ENCODE assay signal across 8 cellular contexts in genomic region chr9:96686638-96687335, GRCh38. TPM values are rescaled to one million over a fixed set of nuclear protein-coding genes. Genes with fewer than 3 reads are reported as not detected.
DNase-seq lines count a peak whose midpoint lies in the region; ATAC-seq and TF ChIP-seq lines count a peak whose summit lies in the region.

No MANE protein-coding gene starts in this region.

- no peaks in the 10 kb centered on the region for H3K27me3 Mint-ChIP-seq in activated CD4-positive, alpha-beta T cell treated with anti-CD3 and anti-CD28 coated beads, Interleukin-2, amount 10 ng/mL, durations not matched to agents 24 days and 14 days

- H3K36me3 ChIP-seq in colonic mucosa: no peaks in the 10 kb centered on the region
- no peaks in the 10 kb centered on the region for H3K36me3 ChIP-seq in kidney epithelial cell (ENCODE audit: control insufficient read depth, insufficient read depth, low read length)

- TF ChIP-seq CTCF in AG04450 (IDR thresholded peaks at IDR 0.05; ENCODE audit: low read depth, low read length) (peak; percentile 74), colonic mucosa (IDR thresholded peaks at IDR 0.05) (peak; percentile 34), kidney epithelial cell (IDR thresholded peaks at IDR 0.05; ENCODE audit: insufficient read depth, low read length, poor library complexity, severe bottlenecking) (peak; percentile 83)

- H3K36me3 Mint-ChIP-seq in activated CD4-positive, alpha-beta T cell treated with anti-CD3 and anti-CD28 coated beads, Interleukin-2, amount 10 ng/mL, durations not matched to agents 24 days and 14 days (ENCODE audit: low read depth): no peaks in the 10 kb centered on the region

- H3K27ac Mint-ChIP-seq in activated CD4-positive, alpha-beta T cell treated with anti-CD3 and anti-CD28 coated beads, Interleukin-2, amount 10 ng/mL, durations not matched to agents 24 days and 14 days: no peak overlapping the region

- H3K4me3 ChIP-seq in AG04450 (ENCODE audit: low read depth, low read length) (peak overlapping the region; percentile 63), colonic mucosa (peak overlapping the region; percentile 32), kidney epithelial cell (ENCODE audit: low read depth, low read length) (peak overlapping the region; percentile 54)

- no peak overlapping the region for H3K27ac ChIP-seq in AG04450 (ENCODE audit: low read depth, low read length)
- H3K27ac ChIP-seq in colonic mucosa: peak overlapping the region; percentile 9

- peaks cover 3% of the 10 kb centered on the region for H3K4me1 Mint-ChIP-seq in activated CD4-positive, alpha-beta T cell treated with anti-CD3 and anti-CD28 coated beads, Interleukin-2, amount 10 ng/mL, durations not matched to agents 24 days and 14 days

- H3K9me3 ChIP-seq in AG04450 (ENCODE audit: control insufficient read depth, insufficient read depth, low read length): peaks cover 6% of the 10 kb centered on the region; the same call in 1 of the 2 replicates
- H3K9me3 ChIP-seq in colonic mucosa: no peaks in the 10 kb centered on the region

- intact Hi-C loops in activated CD4-positive, alpha-beta T cell treated with anti-CD3 and anti-CD28 coated beads, Interleukin-2, amount 10 ng/mL, durations not matched to agents 24 days and 14 days (cut with micrococcal nuclease): no loop called here
- intact Hi-C loops in colonic mucosa (cut with DNase I): loop anchor here (5.0 kb wide), 1 partner anchor 166 kb away; the partner anchor contains the start of gene ZNF782

- DNase-seq in AG04450 (ENCODE audit: low read depth, low spot score) (no peak), colonic mucosa (peak; percentile 76), kidney epithelial cell (ENCODE audit: low read depth) (peak; percentile 18), GOT3 (lab: John Stamatoyannopoulos, UW) (no peak)
- DNase-seq in activated CD4-positive, alpha-beta T cell treated with anti-CD3 and anti-CD28 coated beads, Interleukin-2, amount 10 ng/mL, durations not matched to agents 24 days and 14 days: peak; percentile 90
- DNase-seq in stimulated activated CD4-positive, alpha-beta T cell treated with anti-CD3 and anti-CD28 coated beads, Interleukin-12 subunit alpha, Interleukin-12 subunit beta, amount 100 ng/mL, for 24 hours (ENCODE audit: low read depth in 2 of 2): peak; percentile 35 to 48

- POLR2A ChIA-PET in AG04450 (lab: Yijun Ruan, JAX): no interaction called here

- ATAC-seq in HG03139 (IDR thresholded peaks at IDR 0.05; ENCODE audit: unreplicated experiment) (peak; percentile 75), GM19035 (IDR thresholded peaks at IDR 0.05; ENCODE audit: unreplicated experiment) (no peak)

- no peaks in the 10 kb centered on the region for H3K4me1 ChIP-seq in colonic mucosa

- H3K4me3 Mint-ChIP-seq in activated CD4-positive, alpha-beta T cell treated with anti-CD3 and anti-CD28 coated beads, Interleukin-2, amount 10 ng/mL, durations not matched to agents 24 days and 14 days: peak overlapping the region; percentile 80

- H3K27me3 ChIP-seq in AG04450 (ENCODE audit: control insufficient read depth, insufficient read depth, low read length) (peaks cover 4% of the 10 kb centered on the region), colonic mucosa (no peaks in the 10 kb centered on the region), kidney epithelial cell (ENCODE audit: control insufficient read depth, insufficient read depth, low read length) (no peaks in the 10 kb centered on the region)

- peaks cover 21% of the 10 kb centered on the region for H3K9me3 Mint-ChIP-seq in activated CD4-positive, alpha-beta T cell treated with anti-CD3 and anti-CD28 coated beads, Interleukin-2, amount 10 ng/mL, durations not matched to agents 24 days and 14 days

- CTCF ChIA-PET in AG04450 (lab: Charles Lee): interaction anchor here (0.6 to 1.4 kb wide), 5 partner anchors 8 to 360 kb away, joined by 3 to 6 read pairs (median 5); no protein-coding TSS in a partner anchor

- peak overlapping the region; percentile 43 to 44 for H3K9ac ChIP-seq in colonic mucosa (ENCODE audit: low read depth in 2 of 2, low read length in 2 of 2)

RNA-seq across cellular contexts. Expression of gene PRXL2C, which starts 31.7 kb away (rescaled TPM):
- 4.1 and 5.5 TPM in 2 replicates for polyA plus RNA-seq in AG04450 (2011; rRNA removed)
- polyA minus RNA-seq in AG04450 (2011; rRNA and poly(A)+ RNA removed): 2.6 and 3.9 TPM in 2 replicates
- total RNA-seq in activated CD4-positive, alpha-beta T cell treated with anti-CD3 and anti-CD28 coated beads, Interleukin-2, amount 10 ng/mL, durations not matched to agents 24 days and 14 days: 7.8 and 9.8 TPM in 2 replicates
- total RNA-seq in colonic mucosa (1 to 10 TPM; 2.6 to 6.6 TPM), kidney epithelial cell (9.9 and 14.1 TPM in 2 replicates)

Comparison
In these comparisons a context has a peak if more than half of its experiments do, and no peak if none do; other contexts are left out.
1. DNase-seq: peak in activated CD4-positive, alpha-beta T cell treated with anti-CD3 and anti-CD28 coated beads, Interleukin-2, amount 10 ng/mL, durations not matched to agents 24 days and 14 days (single experiment), colonic mucosa (single experiment), kidney epithelial cell (single experiment) and stimulated activated CD4-positive, alpha-beta T cell treated with anti-CD3 and anti-CD28 coated beads, Interleukin-12 subunit alpha, Interleukin-12 subunit beta, amount 100 ng/mL, for 24 hours (2 of 2); none in AG04450 (single experiment) and GOT3 (single experiment).
2. Peak in every context shown above with its lines, with median percentiles within 50 percentile points of each other: H3K4me3 ChIP-seq and CTCF ChIP-seq.